Comparison of ENCODE assay signal across 8 cellular contexts in the genomic region with DNA sequence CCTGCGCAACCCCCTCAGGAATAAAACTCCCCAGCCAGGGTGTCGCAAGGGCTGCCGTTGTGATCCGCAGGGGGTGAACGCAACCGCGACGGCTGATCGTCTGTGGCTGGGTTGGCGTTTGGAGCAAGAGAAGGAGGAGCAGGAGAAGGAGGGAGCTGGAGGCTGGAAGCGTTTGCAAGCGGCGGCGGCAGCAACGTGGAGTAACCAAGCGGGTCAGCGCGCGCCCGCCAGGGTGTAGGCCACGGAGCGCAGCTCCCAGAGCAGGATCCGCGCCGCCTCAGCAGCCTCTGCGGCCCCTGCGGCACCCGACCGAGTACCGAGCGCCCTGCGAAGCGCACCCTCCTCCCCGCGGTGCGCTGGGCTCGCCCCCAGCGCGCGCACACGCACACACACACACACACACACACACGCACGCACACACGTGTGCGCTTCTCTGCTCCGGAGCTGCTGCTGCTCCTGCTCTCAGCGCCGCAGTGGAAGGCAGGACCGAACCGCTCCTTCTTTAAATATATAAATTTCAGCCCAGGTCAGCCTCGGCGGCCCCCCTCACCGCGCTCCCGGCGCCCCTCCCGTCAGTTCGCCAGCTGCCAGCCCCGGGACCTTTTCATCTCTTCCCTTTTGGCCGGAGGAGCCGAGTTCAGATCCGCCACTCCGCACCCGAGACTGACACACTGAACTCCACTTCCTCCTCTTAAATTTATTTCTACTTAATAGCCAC. TPM values are rescaled to one million over a fixed set of nuclear protein-coding genes. Genes with fewer than 3 reads are reported as not detected.
A peak's percentile ranks its signal among the peaks of the same experiment; 100 is the strongest.
DNase-seq lines count a peak whose midpoint lies in the region; ATAC-seq and TF ChIP-seq lines count a peak whose summit lies in the region.

No MANE protein-coding gene starts in this region.

- peak; percentile 19 for DNase-seq in activated T-cell treated with anti-CD3 and anti-CD28 coated beads for 1 hour (ENCODE audit: low read depth)
- no peak for DNase-seq in activated T-cell treated with anti-CD3 and anti-CD28 coated beads for 4 hours
- peak; percentile 74 for DNase-seq in M059J (ENCODE audit: low read depth)
- DNase-seq in T-helper 9 cell = peak; percentile 26
- DNase-seq in ecto neural progenitor cell (ENCODE audit: low spot score) = peak; percentile 75
- peak; percentile 57 for DNase-seq in lung (ENCODE audit: low spot score)
- peak; percentile 53 for DNase-seq in stomach

- TF ChIP-seq CTCF in HEK293 (tag by site-specific recombination; IDR thresholded peaks at IDR 0.05) (no peak; the same call in none of the 2 replicates), lung (IDR thresholded peaks at IDR 0.05; ENCODE audit: control extremely low read depth, extremely low read depth) (no peak), stomach (IDR thresholded peaks at IDR 0.05) (peak in 1 of 7 experiments; percentile 5)

- H3K36me3 ChIP-seq in HEK293 (ENCODE audit: control insufficient read depth in 2 of 2, insufficient read depth in 1 of 2, low read length in 2 of 2) (no peaks in the 10 kb centered on the region), lung (ENCODE audit: control insufficient read depth in 2 of 2, insufficient read depth in 2 of 2, low read length in 2 of 2) (no peaks in the 10 kb centered on the region), stomach (no peaks in the 10 kb centered on the region)

- no peaks in the 10 kb centered on the region for H3K9me3 ChIP-seq in HEK293 (ENCODE audit: control insufficient read depth, insufficient read depth, low read depth, low read length)
- H3K9me3 ChIP-seq in lung (ENCODE audit: control insufficient read depth in 2 of 2, insufficient read depth in 1 of 2, low read length in 1 of 2) = no peaks in the 10 kb centered on the region
- H3K9me3 ChIP-seq in stomach = no peaks in the 10 kb centered on the region

- H3K27me3 ChIP-seq in lung (ENCODE audit: control insufficient read depth, insufficient read depth) = no peaks in the 10 kb centered on the region
- peaks cover 0 to 17% (median 8%) of the 10 kb centered on the region in 3 donors for H3K27me3 ChIP-seq in stomach

- CTCF ChIA-PET in HEK293 (lab: Yijun Ruan, JAX) = interaction anchor here (1.0 to 1.6 kb wide), 3 partner anchors 49 to 1222 kb away, joined by 3 to 4 read pairs (median 3); no protein-coding TSS in a partner anchor

- no peak for TF ChIP-seq EP300 in stomach (IDR thresholded peaks at IDR 0.05)

- ATAC-seq in lung (ENCODE audit: insufficient read depth, low FRiP score) = peak; percentile 77

- peak overlapping the region; percentile 64 for H3K4me3 ChIP-seq in HEK293 (ENCODE audit: low read depth, low read length)
- H3K4me3 ChIP-seq in lung = peak overlapping the region; percentile 64
- H3K4me3 ChIP-seq in stomach = peak overlapping the region; percentile 58 to 66 (median 64)

- WGBS in lung, 2 donors = 0% methylated on average over 42 to 64 of the region's 64 CpGs
- 0 to 1% (median 0%) methylated on average over 30 to 62 of the region's 64 CpGs for WGBS in stomach, 5 donors

- no peak for TF ChIP-seq POLR2A in stomach (IDR thresholded peaks at IDR 0.05)

- intact Hi-C loops in stomach (cut with DNase I; ENCODE audit: low total_unique reads) = no loop called here

- POLR2A ChIA-PET in HEK293 (lab: Yijun Ruan, JAX) = interaction anchor here (0.6 to 2.0 kb wide), 14 partner anchors 8 to 841 kb away, joined by 3 to 11 read pairs (median 3); no protein-coding TSS in a partner anchor

- peaks cover 3% of the 10 kb centered on the region for H3K4me1 ChIP-seq in HEK293 (ENCODE audit: control insufficient read depth, insufficient read depth, low read length)
- H3K4me1 ChIP-seq in lung (ENCODE audit: control insufficient read depth in 2 of 2, insufficient read depth in 2 of 2, low read length in 2 of 2) = no peaks in the 10 kb centered on the region
- peaks cover 8 to 55% (median 43%) of the 10 kb centered on the region in 4 donors for H3K4me1 ChIP-seq in stomach

- H3K27ac ChIP-seq in HEK293 (ENCODE audit: extremely low read depth, low read depth, low read length) (peak overlapping the region; percentile 59; the same call in 1 of the 2 replicates), lung (ENCODE audit: low read depth in 1 of 2, low read length in 1 of 2) (peak overlapping the region; percentile 51 to 90), stomach (peak overlapping the region; percentile 45 to 89 (median 82))

TF ChIP-seq in HEK293, 187 proteins besides CTCF, POLR2A, EP300 and RAD21 (continues in another document):
- peak; percentile 53; the same call in 1 of the 2 replicates for TF ChIP-seq ZNF394 (tag by site-specific recombination; IDR thresholded peaks at IDR 0.05; ENCODE audit: borderline replicate concordance)
- TF ChIP-seq ZNF132 (tag by site-specific recombination; IDR thresholded peaks at IDR 0.05; ENCODE audit: borderline replicate concordance) = no peak
- TF ChIP-seq ZNF423 (tag by site-specific recombination; IDR thresholded peaks at IDR 0.05) = peak; percentile 97
- TF ChIP-seq ZNF529 (tag by site-specific recombination; IDR thresholded peaks at IDR 0.05; ENCODE audit: insufficient replicate concordance) = no peak
- TF ChIP-seq ZNF600 (tag by site-specific recombination; IDR thresholded peaks at IDR 0.05) = peak; percentile 85
- peak; percentile 70 for TF ChIP-seq SP7 (tag by site-specific recombination; IDR thresholded peaks at IDR 0.05)
- TF ChIP-seq ZNF202 (tag by site-specific recombination; IDR thresholded peaks at IDR 0.05; ENCODE audit: borderline replicate concordance) = no peak
- TF ChIP-seq, protein P1, sequence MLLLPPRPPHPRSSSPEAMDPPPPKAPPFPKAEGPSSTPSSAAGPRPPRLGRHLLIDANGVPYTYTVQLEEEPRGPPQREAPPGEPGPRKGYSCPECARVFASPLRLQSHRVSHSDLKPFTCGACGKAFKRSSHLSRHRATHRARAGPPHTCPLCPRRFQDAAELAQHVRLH (tag by site-specific recombination; IDR thresholded peaks at IDR 0.05) = peak; percentile 12; the same call in 1 of the 2 replicates
- 0 out of 2 replicates have a peak, but pooled peaks have one; percentile 12 for TF ChIP-seq KLF8 (tag by site-specific recombination; IDR thresholded peaks at IDR 0.05)
- TF ChIP-seq GLIS2 (tag by site-specific recombination; IDR thresholded peaks at IDR 0.05) = peak; percentile 92
- no peak for TF ChIP-seq ZNF571 (tag by site-specific recombination; IDR thresholded peaks at IDR 0.05)
- TF ChIP-seq SP3 (tag by site-specific recombination; IDR thresholded peaks at IDR 0.05) = peak; percentile 46; the same call in 1 of the 2 replicates
- no peak for TF ChIP-seq ZNF596 (tag by site-specific recombination; IDR thresholded peaks at IDR 0.05)
- no peak for TF ChIP-seq ZNF114 (tag by site-specific recombination; IDR thresholded peaks at IDR 0.05)
- TF ChIP-seq, protein P2, sequence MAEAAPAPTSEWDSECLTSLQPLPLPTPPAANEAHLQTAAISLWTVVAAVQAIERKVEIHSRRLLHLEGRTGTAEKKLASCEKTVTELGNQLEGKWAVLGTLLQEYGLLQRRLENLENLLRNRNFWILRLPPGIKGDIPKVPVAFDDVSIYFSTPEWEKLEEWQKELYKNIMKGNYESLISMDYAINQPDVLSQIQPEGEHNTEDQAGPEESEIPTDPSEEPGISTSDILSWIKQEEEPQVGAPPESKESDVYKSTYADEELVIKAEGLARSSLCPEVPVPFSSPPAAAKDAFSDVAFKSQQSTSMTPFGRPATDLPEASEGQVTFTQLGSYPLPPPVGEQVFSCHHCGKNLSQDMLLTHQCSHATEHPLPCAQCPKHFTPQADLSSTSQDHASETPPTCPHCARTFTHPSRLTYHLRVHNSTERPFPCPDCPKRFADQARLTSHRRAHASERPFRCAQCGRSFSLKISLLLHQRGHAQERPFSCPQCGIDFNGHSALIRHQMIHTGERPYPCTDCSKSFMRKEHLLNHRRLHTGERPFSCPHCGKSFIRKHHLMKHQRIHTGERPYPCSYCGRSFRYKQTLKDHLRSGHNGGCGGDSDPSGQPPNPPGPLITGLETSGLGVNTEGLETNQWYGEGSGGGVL (tag by site-specific recombination; IDR thresholded peaks at IDR 0.05) = peak; percentile 55; the same call in 1 of the 2 replicates
- TF ChIP-seq ZEB2 (tag by site-specific recombination; IDR thresholded peaks at IDR 0.05) = 0 out of 2 replicates have a peak, but pooled peaks have one; percentile 14
- TF ChIP-seq, protein P3, sequence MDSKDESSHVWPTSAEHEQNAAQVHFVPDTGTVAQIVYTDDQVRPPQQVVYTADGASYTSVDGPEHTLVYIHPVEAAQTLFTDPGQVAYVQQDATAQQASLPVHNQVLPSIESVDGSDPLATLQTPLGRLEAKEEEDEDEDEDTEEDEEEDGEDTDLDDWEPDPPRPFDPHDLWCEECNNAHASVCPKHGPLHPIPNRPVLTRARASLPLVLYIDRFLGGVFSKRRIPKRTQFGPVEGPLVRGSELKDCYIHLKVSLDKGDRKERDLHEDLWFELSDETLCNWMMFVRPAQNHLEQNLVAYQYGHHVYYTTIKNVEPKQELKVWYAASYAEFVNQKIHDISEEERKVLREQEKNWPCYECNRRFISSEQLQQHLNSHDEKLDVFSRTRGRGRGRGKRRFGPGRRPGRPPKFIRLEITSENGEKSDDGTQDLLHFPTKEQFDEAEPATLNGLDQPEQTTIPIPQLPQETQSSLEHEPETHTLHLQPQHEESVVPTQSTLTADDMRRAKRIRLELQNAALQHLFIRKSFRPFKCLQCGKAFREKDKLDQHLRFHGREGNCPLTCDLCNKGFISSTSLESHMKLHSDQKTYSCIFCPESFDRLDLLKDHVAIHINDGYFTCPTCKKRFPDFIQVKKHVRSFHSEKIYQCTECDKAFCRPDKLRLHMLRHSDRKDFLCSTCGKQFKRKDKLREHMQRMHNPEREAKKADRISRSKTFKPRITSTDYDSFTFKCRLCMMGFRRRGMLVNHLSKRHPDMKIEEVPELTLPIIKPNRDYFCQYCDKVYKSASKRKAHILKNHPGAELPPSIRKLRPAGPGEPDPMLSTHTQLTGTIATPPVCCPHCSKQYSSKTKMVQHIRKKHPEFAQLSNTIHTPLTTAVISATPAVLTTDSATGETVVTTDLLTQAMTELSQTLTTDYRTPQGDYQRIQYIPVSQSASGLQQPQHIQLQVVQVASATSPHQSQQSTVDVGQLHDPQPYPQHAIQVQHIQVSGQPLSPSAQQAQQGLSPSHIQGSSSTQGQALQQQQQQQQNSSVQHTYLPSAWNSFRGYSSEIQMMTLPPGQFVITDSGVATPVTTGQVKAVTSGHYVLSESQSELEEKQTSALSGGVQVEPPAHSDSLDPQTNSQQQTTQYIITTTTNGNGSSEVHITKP (tag by site-specific recombination; IDR thresholded peaks at IDR 0.05) = peak; percentile 90
- TF ChIP-seq ZIC2 (tag by site-specific recombination; IDR thresholded peaks at IDR 0.05) = peak; percentile 83
- TF ChIP-seq ZFHX2 (tag by site-specific recombination; conservative IDR thresholded peaks at IDR 0.05) = peak; percentile 75

RNA-seq across cellular contexts. Expression of a gene that starts 0.7 kb away (rescaled TPM):
- total RNA-seq in M059J (2014; rRNA removed; shearing (Covaris generic)) = 50.4 and 74.2 TPM in 2 replicates
- total RNA-seq in lung (10 to 100 TPM in 1 of 2 donors, 1 to 10 TPM in 1; 4.4 to 53.7 TPM), stomach (10 to 100 TPM in 2 of 5 donors, 1 to 10 TPM in 2, not detected in 1; 1.2 to 13.6 (median 7.2) TPM)
- polyA plus RNA-seq in lung (1 to 10 TPM; 1.9 to 3.3 TPM), stomach (1 to 10 TPM in 2 of 3 donors, under 1 TPM in 1; 0.35 to 3.2 (median 2.3) TPM)
